9 cellular contexts compared by ENCODE assay signal in genomic region chr12:45183263-45183662, GRCh38. TPM values are rescaled to one million over a fixed set of nuclear protein-coding genes. Genes with fewer than 3 reads are reported as not detected.
DNase-seq lines count a peak whose midpoint lies in the region; ATAC-seq and TF ChIP-seq lines count a peak whose summit lies in the region.
"Had no signal": no experiment of that assay in that cellular context is flagged by ENCODE, and none has a peak within 500 bp of the region (broad histone marks: within the 10 kb centered on the region; RNA-seq: fewer than 3 reads in every experiment).

No MANE protein-coding gene starts in this region.

- TF ChIP-seq POLR2A in breast epithelium (IDR thresholded peaks at IDR 0.05) (no peak), sigmoid colon (IDR thresholded peaks at IDR 0.05) (no peak)

- intact Hi-C loops in MCF 10A (cut with micrococcal nuclease) (no loop called here), breast epithelium (cut with DNase I; ENCODE audit: low total_unique reads) (loop anchor here (10.0 kb wide), 1 partner anchor 202 kb away; no protein-coding TSS in a partner anchor), sigmoid colon (cut with DNase I) (no loop called here)

- H3K9me3 ChIP-seq in breast epithelium (peaks cover 5 to 15% of the 10 kb centered on the region in 2 donors), SK-N-SH (peaks cover 11% of the 10 kb centered on the region; the same call in 1 of the 2 replicates), sigmoid colon (peaks cover 2 to 11% (median 10%) of the 10 kb centered on the region in 4 donors)

- H4K20me1 ChIP-seq in SK-N-SH (ENCODE audit: insufficient read depth) = no peaks in the 10 kb centered on the region

- no peaks in the 10 kb centered on the region for H3K79me2 ChIP-seq in SK-N-SH (ENCODE audit: insufficient read depth)

- TF ChIP-seq RAD21 in SK-N-SH (IDR thresholded peaks at IDR 0.05; ENCODE audit: low read length) = peak; percentile 71

- H2AFZ ChIP-seq in SK-N-SH (ENCODE audit: low read depth) = no peak overlapping the region

- ATAC-seq in HG03097 (IDR thresholded peaks at IDR 0.05; ENCODE audit: low FRiP score, unreplicated experiment) = no peak

- DNase-seq in MCF 10A (ENCODE audit: unreplicated experiment) (no peak), breast epithelium (ENCODE audit: low spot score in 2 of 2) (no peak), SK-N-SH (peak; percentile 24), fibroblast of villous mesenchyme (ENCODE audit: low read depth) (peak; percentile 26), type B pancreatic cell (ENCODE audit: extremely low spot score, unreplicated experiment) (no peak), NCI-H1092 (lab: John Stamatoyannopoulos, UW) (no peak), sigmoid colon (no peak)
- DNase-seq: C1 segment of cervical spinal cord had no signal

- no peak overlapping the region for H3K4me2 ChIP-seq in SK-N-SH

- H3K4me3 ChIP-seq in breast epithelium (no peak overlapping the region), SK-N-SH (ENCODE audit: low read depth in 2 of 2, low read length in 1 of 2) (no peak overlapping the region), fibroblast of villous mesenchyme (ENCODE audit: low read depth, low read length) (no peak overlapping the region), sigmoid colon (no peak overlapping the region)

- no peaks in the 10 kb centered on the region for H3K4me1 ChIP-seq in breast epithelium
- H3K4me1 ChIP-seq in SK-N-SH (ENCODE audit: control insufficient read depth in 1 of 2, insufficient read depth in 2 of 2, low read depth in 1 of 2, low read length in 1 of 2) = 0 out of 4 replicates have a peak, but pooled peaks cover 0 to 4% of the 10 kb centered on the region in 2 experiments
- H3K4me1 ChIP-seq in sigmoid colon = no peaks in the 10 kb centered on the region

- CTCF ChIA-PET in MCF 10A (lab: Yijun Ruan, JAX) (interaction anchor here (0.8 to 4.2 kb wide), 7 partner anchors 10 to 491 kb away, joined by 3 to 40 read pairs (median 3); no protein-coding TSS in a partner anchor), SK-N-SH (lab: Yijun Ruan, JAX) (interaction anchor here (0.6 to 3.7 kb wide), 14 partner anchors 13 to 807 kb away, joined by 3 to 28 read pairs (median 4); partner anchors contain the start of gene SCAF11)

- no peaks in the 10 kb centered on the region for H3K36me3 Mint-ChIP-seq in MCF 10A (ENCODE audit: insufficient read depth, unreplicated experiment)
- peaks cover 12% of the 10 kb centered on the region for H3K36me3 Mint-ChIP-seq in type B pancreatic cell

- no peak overlapping the region for H3K9ac ChIP-seq in SK-N-SH

- H3K27me3 Mint-ChIP-seq in MCF 10A (ENCODE audit: insufficient read depth, unreplicated experiment) = no peaks in the 10 kb centered on the region
- no peaks in the 10 kb centered on the region for H3K27me3 Mint-ChIP-seq in type B pancreatic cell

- no peaks in the 10 kb centered on the region for H3K36me3 ChIP-seq in breast epithelium
- no peaks in the 10 kb centered on the region for H3K36me3 ChIP-seq in SK-N-SH (replicated peaks in 1 of 2; ENCODE audit: control insufficient read depth in 1 of 2, insufficient read depth in 2 of 2, low read length in 1 of 2)
- no peaks in the 10 kb centered on the region for H3K36me3 ChIP-seq in sigmoid colon

- no peaks in the 10 kb centered on the region for H3K9me2 ChIP-seq in SK-N-SH

- H3K27me3 ChIP-seq in breast epithelium = no peaks in the 10 kb centered on the region
- H3K27me3 ChIP-seq in SK-N-SH (ENCODE audit: insufficient read depth) = no peaks in the 10 kb centered on the region
- no peaks in the 10 kb centered on the region for H3K27me3 ChIP-seq in sigmoid colon

- BruUV-seq in MCF 10A (replicated peaks; lab: Mats Ljungman, UMichigan) = no TSS peak

- no peaks in the 10 kb centered on the region for H3F3A ChIP-seq in SK-N-SH (replicated peaks; ENCODE audit: insufficient read depth)

- POLR2A ChIA-PET in MCF 10A (lab: Yijun Ruan, JAX) = interaction anchor here (1.1 to 1.2 kb wide), 2 partner anchors 37 to 51 kb away, joined by 3 to 4 read pairs; no protein-coding TSS in a partner anchor
- POLR2A ChIA-PET in SK-N-SH (lab: Yijun Ruan, JAX) = interaction anchor here (1.0 kb wide), 1 partner anchor 252 kb away, joined by 3 read pairs; no protein-coding TSS in a partner anchor

- TF ChIP-seq EP300 in SK-N-SH (IDR thresholded peaks at IDR 0.05; ENCODE audit: borderline replicate concordance in 1 of 2, low read depth in 1 of 2, low read length in 1 of 2) (no peak), sigmoid colon (IDR thresholded peaks at IDR 0.05) (no peak)

- H3K4me3 Mint-ChIP-seq in MCF 10A (ENCODE audit: unreplicated experiment) (no peak overlapping the region), type B pancreatic cell (no peak overlapping the region)

- H3K9me3 Mint-ChIP-seq in MCF 10A (ENCODE audit: unreplicated experiment) (peaks cover 8% of the 10 kb centered on the region), type B pancreatic cell (no peaks in the 10 kb centered on the region)

- TF ChIP-seq CTCF in MCF 10A (IDR thresholded peaks at IDR 0.05; ENCODE audit: unreplicated experiment) = peak; percentile 49
- peak in 1 of 3 donors; percentile 40 for TF ChIP-seq CTCF in breast epithelium (IDR thresholded peaks at IDR 0.05)
- peak; percentile 66 for TF ChIP-seq CTCF in SK-N-SH (IDR thresholded peaks at IDR 0.05)
- peak; percentile 54 for TF ChIP-seq CTCF in fibroblast of villous mesenchyme (IDR thresholded peaks at IDR 0.05; ENCODE audit: insufficient read depth, low read depth, low read length)
- peak; percentile 54 for TF ChIP-seq CTCF in type B pancreatic cell (conservative IDR thresholded peaks at IDR 0.05)
- TF ChIP-seq CTCF in sigmoid colon (IDR thresholded peaks at IDR 0.05) = peak in 2 of 4 experiments; percentile 38 to 42

- H3K27ac Mint-ChIP-seq in MCF 10A (ENCODE audit: low read depth, unreplicated experiment) (no peak overlapping the region), type B pancreatic cell (no peak overlapping the region)

- H3K27ac ChIP-seq in breast epithelium (no peak overlapping the region), SK-N-SH (ENCODE audit: low read depth in 2 of 2, low read length in 1 of 2) (no peak overlapping the region), sigmoid colon (no peak overlapping the region)

- H3K4me1 Mint-ChIP-seq in MCF 10A (ENCODE audit: insufficient read depth, unreplicated experiment) (no peaks in the 10 kb centered on the region), type B pancreatic cell (ENCODE audit: unreplicated experiment) (no peaks in the 10 kb centered on the region)

- WGBS in SK-N-SH (ENCODE audit: low lambda C conversion rate) = 91% methylated on average over 2 of the region's 2 CpGs
- WGBS in sigmoid colon, 2 donors = 74 to 85% methylated on average over 2 of the region's 2 CpGs

TF ChIP-seq in SK-N-SH, 30 proteins besides CTCF, POLR2A, EP300 and RAD21:
- TF ChIP-seq SMC3 (IDR thresholded peaks at IDR 0.05; ENCODE audit: low read depth, low read length) (peak; percentile 37), FOXM1 (IDR thresholded peaks at IDR 0.05; ENCODE audit: low read depth) (no peak)
TF ChIP-seq in SK-N-SH: peak in this region for 1.

RNA-seq across cellular contexts. Expression of gene ANO6, which starts 32.6 kb away (rescaled TPM):
- total RNA-seq in MCF 10A (2022) = 25.4 and 31.8 TPM in 2 replicates
- total RNA-seq in breast epithelium = 100 to 1,000 TPM in 1 of 3 donors, 10 to 100 TPM in 2; 71.8 to 141 (median 76.5) TPM
- 20.1 and 26.7 TPM in 2 replicates for polyA plus RNA-seq in SK-N-SH (2012; rRNA removed)
- 33.7 and 34.5 TPM in 2 replicates for polyA plus RNA-seq in SK-N-SH (2012; cell fraction: cytosol; rRNA removed)
- 11.0 and 22.7 TPM in 2 replicates for polyA plus RNA-seq in SK-N-SH (2012; cell fraction: nucleus; rRNA removed)
- total RNA-seq in fibroblast of villous mesenchyme = 75.1 and 91.5 TPM in 2 replicates
- total RNA-seq in type B pancreatic cell (ENCODE audit: low replicate concordance) = 35.0 and 38.1 TPM in 2 replicates
- total RNA-seq in sigmoid colon = 100 to 1,000 TPM in 2 of 4 donors, 10 to 100 TPM in 2; 98.5 to 107 (median 103) TPM
- polyA plus RNA-seq in sigmoid colon = 1 to 10 TPM; 1.2 to 9.6 (median 3.6) TPM

Comparison
In these comparisons a context has a peak if more than half of its experiments do, and no peak if none do; other contexts are left out.
1. DNase-seq: peak in SK-N-SH (single experiment) and fibroblast of villous mesenchyme (single experiment); none in MCF 10A (single experiment), breast epithelium (0 of 2), type B pancreatic cell (single experiment), NCI-H1092 (single experiment) and sigmoid colon (single experiment).